9 cellular contexts compared by ENCODE assay signal in the genomic region with DNA sequence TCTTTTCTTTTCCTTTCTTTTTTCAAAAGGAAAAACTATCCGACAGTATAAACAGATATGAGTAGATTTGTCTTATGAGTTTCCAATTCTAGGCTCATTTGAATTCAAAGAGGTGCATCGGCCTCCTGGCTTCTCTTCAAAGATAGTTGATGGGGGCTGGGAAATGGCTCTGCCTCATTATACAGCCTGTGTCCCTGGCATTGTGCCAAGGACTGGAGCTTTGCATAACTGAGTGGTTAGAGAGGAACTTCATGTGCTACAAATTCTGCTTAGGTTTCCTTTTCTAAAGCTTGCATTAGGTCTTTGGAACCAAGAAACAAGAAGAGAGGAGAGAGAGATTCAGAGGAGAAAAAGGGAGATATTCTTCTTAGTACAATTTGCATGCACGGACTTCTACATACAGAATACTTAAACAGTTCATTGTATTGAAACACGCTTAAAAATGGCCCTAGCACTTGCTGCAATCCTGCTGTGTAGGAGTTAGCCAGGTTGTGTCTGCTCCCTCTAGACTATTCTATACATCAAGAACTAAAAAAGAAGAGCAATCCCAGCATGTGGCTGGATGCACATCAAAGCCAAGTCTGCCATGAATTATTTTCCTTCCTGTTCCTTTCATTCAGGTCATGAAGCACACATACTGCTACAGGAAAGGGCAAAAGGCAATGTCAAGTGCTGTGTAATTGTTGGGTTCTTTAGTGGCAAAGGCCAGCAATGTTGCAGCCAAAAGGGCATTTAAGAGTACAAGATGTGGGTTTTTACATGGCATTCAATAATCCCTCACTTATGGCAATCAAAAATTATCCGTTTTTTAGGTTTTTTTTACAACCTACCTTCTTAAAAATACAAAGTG.
DNase-seq lines count a peak whose midpoint lies in the region; ATAC-seq, FAIRE-seq and TF ChIP-seq lines count a peak whose summit lies in the region.
"Had no signal": no experiment of that assay in that cellular context is flagged by ENCODE, and none has a peak within 500 bp of the region (broad histone marks: within the 10 kb centered on the region; RNA-seq: fewer than 3 reads in every experiment).

No MANE protein-coding gene starts in this region.

- peaks cover 5% of the 10 kb centered on the region for H3K27me3 Mint-ChIP-seq in activated B cell treated with CpG ODN at 0.5 μM for 24 hours
- H3K27me3 Mint-ChIP-seq in activated T-cell treated with anti-CD3 and anti-CD28 coated beads, Interleukin-2, amount 50 U/mL, for 4 hours (ENCODE audit: low read depth) = peaks cover 9% of the 10 kb centered on the region

- H3K36me3 Mint-ChIP-seq in activated B cell treated with CpG ODN at 0.5 μM for 24 hours (ENCODE audit: low read depth) = no peaks in the 10 kb centered on the region
- H3K36me3 Mint-ChIP-seq in activated T-cell treated with anti-CD3 and anti-CD28 coated beads, Interleukin-2, amount 50 U/mL, for 4 hours (ENCODE audit: insufficient read depth) = no peaks in the 10 kb centered on the region

- TF ChIP-seq CTCF in activated B cell treated with CpG ODN at 0.5 μM for 24 hours (IDR thresholded peaks at IDR 0.05) = no peak

- no peak for FAIRE-seq in urothelium cell line (lab: Jason Lieb, UNC)
- FAIRE-seq: islet of Langerhans had no signal

- POLR2A ChIA-PET in activated B cell treated with CpG ODN at 0.5 μM for 24 hours (lab: Charles Lee) = no interaction called here

- peaks cover 3% of the 10 kb centered on the region for H3K9me3 Mint-ChIP-seq in activated B cell treated with CpG ODN at 0.5 μM for 24 hours
- no peaks in the 10 kb centered on the region for H3K9me3 Mint-ChIP-seq in activated T-cell treated with anti-CD3 and anti-CD28 coated beads, Interleukin-2, amount 50 U/mL, for 4 hours

- no peak overlapping the region for H3K27ac Mint-ChIP-seq in activated B cell treated with CpG ODN at 0.5 μM for 24 hours

- intact Hi-C loops in activated B cell treated with CpG ODN at 0.5 μM for 24 hours (cut with micrococcal nuclease) = no loop called here

- H3K4me1 Mint-ChIP-seq in activated B cell treated with CpG ODN at 0.5 μM for 24 hours = peaks cover 17% of the 10 kb centered on the region
- peaks cover 2% of the 10 kb centered on the region for H3K4me1 Mint-ChIP-seq in activated T-cell treated with anti-CD3 and anti-CD28 coated beads, Interleukin-2, amount 50 U/mL, for 4 hours (ENCODE audit: low read depth)

- DNase-seq in NCI-H1092 treated with DMSO at 0.1 percent for 48 hours (lab: John Stamatoyannopoulos, UW) (peak; percentile 48), activated B cell treated with CpG ODN at 0.5 μM for 24 hours (no peak), kidney tubule cell (ENCODE audit: low spot score) (peak; percentile 61), urothelium cell line (ENCODE audit: low spot score) (no peak), UCSD-AML1 (lab: John Stamatoyannopoulos, UW; ENCODE audit: unreplicated experiment) (no peak)
- DNase-seq in activated T-cell treated with anti-CD3 and anti-CD28 coated beads, Interleukin-2, amount 50 U/mL, for 4 hours = no peak

- H3K4me3 Mint-ChIP-seq in activated B cell treated with CpG ODN at 0.5 μM for 24 hours = peak overlapping the region; percentile 11
- no peak overlapping the region for H3K4me3 Mint-ChIP-seq in activated T-cell treated with anti-CD3 and anti-CD28 coated beads, Interleukin-2, amount 50 U/mL, for 4 hours

- CTCF ChIA-PET in activated B cell treated with CpG ODN at 0.5 μM for 24 hours (lab: Charles Lee) = interaction anchor here (0.8 kb wide), 1 partner anchor 164 kb away, joined by 3 read pairs; a partner anchor contains a TSS

- ATAC-seq in GM18867 (IDR thresholded peaks at IDR 0.05; ENCODE audit: unreplicated experiment) (peak; percentile 95), HG02610 (IDR thresholded peaks at IDR 0.05; ENCODE audit: unreplicated experiment) (peak; percentile 87), activated B cell treated with CpG ODN at 0.5 μM for 24 hours (ENCODE audit: low read depth) (peak; percentile 65)
- no peak for ATAC-seq in activated T-cell treated with anti-CD3 and anti-CD28 coated beads, Interleukin-2, amount 50 U/mL, for 4 hours

Comparison
In these comparisons a context has a peak if more than half of its experiments do, and no peak if none do; other contexts are left out.
1. ATAC-seq: peak in GM18867 (single experiment), HG02610 (single experiment) and activated B cell treated with CpG ODN at 0.5 μM for 24 hours (single experiment); none in activated T-cell treated with anti-CD3 and anti-CD28 coated beads, Interleukin-2, amount 50 U/mL, for 4 hours (0 of 2).
2. DNase-seq: peak in NCI-H1092 treated with DMSO at 0.1 percent for 48 hours (single experiment) and kidney tubule cell (single experiment); none in activated B cell treated with CpG ODN at 0.5 μM for 24 hours (single experiment), urothelium cell line (single experiment), activated T-cell treated with anti-CD3 and anti-CD28 coated beads, Interleukin-2, amount 50 U/mL, for 4 hours (single experiment) and UCSD-AML1 (single experiment).